Comparison of ENCODE assay signal across 25 cellular contexts in the genomic region with DNA sequence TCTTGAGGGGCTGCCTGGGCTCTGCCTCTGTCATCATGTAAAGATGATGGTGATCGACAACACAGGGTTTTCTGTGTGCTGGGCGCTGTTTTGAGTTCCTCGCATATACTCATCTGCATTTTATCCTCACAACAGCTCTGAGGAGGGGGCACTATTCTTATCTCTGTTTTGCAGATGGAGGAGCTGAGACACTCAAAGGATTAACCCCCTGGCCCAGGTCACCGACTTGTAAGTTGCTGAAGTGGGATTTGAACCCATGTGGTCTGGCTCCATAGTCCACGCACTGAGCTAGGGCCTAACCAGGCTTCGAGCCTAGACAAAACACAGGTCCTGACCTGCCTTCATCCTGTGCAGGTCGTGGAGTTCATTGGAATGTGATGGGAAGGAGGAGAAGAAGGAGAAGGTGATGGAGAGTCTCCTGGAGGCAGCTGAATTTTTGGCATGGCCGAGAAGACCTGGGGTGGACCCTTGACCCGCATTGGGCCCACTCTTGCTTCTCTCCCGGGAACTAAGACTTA.
DNase-seq lines count a peak whose midpoint lies in the region; ATAC-seq, FAIRE-seq and TF ChIP-seq lines count a peak whose summit lies in the region.
"Had no signal": no experiment of that assay in that cellular context is flagged by ENCODE, and none has a peak within 500 bp of the region (broad histone marks: within the 10 kb centered on the region; RNA-seq: fewer than 3 reads in every experiment).

No MANE protein-coding gene starts in this region.

- H3K36me3 ChIP-seq in esophagus muscularis mucosa = no peaks in the 10 kb centered on the region
- H3K36me3 ChIP-seq: BLaER1 treated with 17β-estradiol and CSF1 and Interleukin-3, amounts not matched to agents 10 nM and 100 nM had no signal

- H3K27ac ChIP-seq in esophagus muscularis mucosa (replicated peaks in 1 of 4) = no peak overlapping the region
- H3K27ac ChIP-seq: 22Rv1; A549; BLaER1 treated with 17β-estradiol and CSF1 and Interleukin-3, amounts not matched to agents 10 nM and 100 nM; C4-2B had no signal

- H3K9me3 ChIP-seq in esophagus muscularis mucosa = no peaks in the 10 kb centered on the region
- H3K9me3 ChIP-seq: BLaER1 treated with 17β-estradiol and CSF1 and Interleukin-3, amounts not matched to agents 10 nM and 100 nM; Caco-2 had no signal

- peaks cover 0 to 43% (median 0%) of the 10 kb centered on the region in 4 donors for H3K27me3 ChIP-seq in esophagus muscularis mucosa
- H3K27me3 ChIP-seq: BLaER1 treated with 17β-estradiol and CSF1 and Interleukin-3, amounts not matched to agents 10 nM and 100 nM had no signal

- peak; percentile 19 for DNase-seq in NCI-H82 (lab: John Stamatoyannopoulos, UW)
- DNase-seq in NCI-H82 treated with DMSO at 0.1 percent for 48 hours (lab: John Stamatoyannopoulos, UW; ENCODE audit: unreplicated experiment) = no peak
- DNase-seq in WTC11 (ENCODE audit: low spot score) = no peak
- peak; percentile 64 for DNase-seq in esophagus muscularis mucosa (ENCODE audit: extremely low spot score)
- DNase-seq in H54 (ENCODE audit: insufficient read length, low spot score) = no peak
- DNase-seq in Calu3 = no peak
- DNase-seq: AML-193; Caco-2; CD4-positive, alpha-beta T cell; CD8-positive, alpha-beta T cell; DMS 273 treated with DMSO at 0.1 percent for 48 hours; DMS153; DMS53; DMS79; DND-41; EL; GDM1 had no signal

- H3K27ac Mint-ChIP-seq in WTC11 (peak overlapping the region; percentile 41; the same call in 1 of the 2 replicates), Calu3 (ENCODE audit: unreplicated experiment) (no peak overlapping the region)
- H3K27ac Mint-ChIP-seq: B cell; CD4-positive, alpha-beta T cell; CD8-positive, alpha-beta T cell had no signal

- WGBS in esophagus muscularis mucosa = 74% methylated on average over 10 of the region's 10 CpGs

- no peak for TF ChIP-seq EP300 in esophagus muscularis mucosa (IDR thresholded peaks at IDR 0.05)

- no peak for ATAC-seq in WTC11
- ATAC-seq: A549; CD8-positive, alpha-beta T cell; GM12878 had no signal

- H3K36me3 Mint-ChIP-seq in WTC11 = no peaks in the 10 kb centered on the region
- H3K36me3 Mint-ChIP-seq in Calu3 (ENCODE audit: insufficient read depth, unreplicated experiment) = no peaks in the 10 kb centered on the region
- H3K36me3 Mint-ChIP-seq: CD8-positive, alpha-beta T cell had no signal

- CTCF ChIA-PET in WTC11 (lab: Charles Lee) (no interaction called here), Calu3 (lab: Charles Lee) (no interaction called here)

- H3K27me3 Mint-ChIP-seq in WTC11 (ENCODE audit: low read depth) = peaks cover 37% of the 10 kb centered on the region
- peaks cover 83% of the 10 kb centered on the region for H3K27me3 Mint-ChIP-seq in Calu3 (ENCODE audit: unreplicated experiment)

- no peak for TF ChIP-seq POLR2A in esophagus muscularis mucosa (IDR thresholded peaks at IDR 0.05; ENCODE audit: low read depth)
- TF ChIP-seq POLR2A in H54 (IDR thresholded peaks at IDR 0.05; ENCODE audit: low read depth, low read length) = no peak

- no peak overlapping the region for H3K4me3 Mint-ChIP-seq in WTC11
- no peak overlapping the region for H3K4me3 Mint-ChIP-seq in Calu3 (ENCODE audit: low read depth, unreplicated experiment)
- H3K4me3 Mint-ChIP-seq: B cell; CD4-positive, alpha-beta T cell; CD8-positive, alpha-beta T cell had no signal

- peaks cover 0 to 11% (median 10%) of the 10 kb centered on the region in 4 donors for H3K4me1 ChIP-seq in esophagus muscularis mucosa
- H3K4me1 ChIP-seq: A549; BLaER1 treated with 17β-estradiol and CSF1 and Interleukin-3, amounts not matched to agents 10 nM and 100 nM had no signal

- FAIRE-seq in H54 (lab: Jason Lieb, UNC) = no peak
- FAIRE-seq: A549, GM12878, GM12892, GM18507 had no signal

- POLR2A ChIA-PET in WTC11 (lab: Charles Lee) = no interaction called here

- H3K9me3 Mint-ChIP-seq in WTC11 (no peaks in the 10 kb centered on the region), Calu3 (ENCODE audit: low read depth, unreplicated experiment) (no peaks in the 10 kb centered on the region)
- H3K9me3 Mint-ChIP-seq: CD4-positive, alpha-beta T cell; CD8-positive, alpha-beta T cell had no signal

- TF ChIP-seq CTCF in WTC11 (IDR thresholded peaks at IDR 0.05) = no peak
- TF ChIP-seq CTCF in esophagus muscularis mucosa (IDR thresholded peaks at IDR 0.05) = no peak
- TF ChIP-seq CTCF in Calu3 (IDR thresholded peaks at IDR 0.05; ENCODE audit: unreplicated experiment) = no peak

- intact Hi-C loops in esophagus muscularis mucosa (cut with DNase I) = no loop called here
- intact Hi-C loops in Calu3 (cut with micrococcal nuclease; ENCODE audit: unreplicated experiment) = no loop called here

- no peak overlapping the region for H3K4me3 ChIP-seq in esophagus muscularis mucosa
- H3K4me3 ChIP-seq: A549; BLaER1 treated with 17β-estradiol and CSF1 and Interleukin-3, amounts not matched to agents 10 nM and 100 nM; GM12878 had no signal

- no TSS peak for BruUV-seq in Calu3 (replicated peaks; lab: Mats Ljungman, UMichigan)

- no peaks in the 10 kb centered on the region for H3K4me1 Mint-ChIP-seq in WTC11
- no peaks in the 10 kb centered on the region for H3K4me1 Mint-ChIP-seq in Calu3 (ENCODE audit: low read depth, unreplicated experiment)

TF ChIP-seq in WTC11, 78 proteins besides CTCF, POLR2A, EP300 and RAD21 (continues in another document):
- TF ChIP-seq KAT7 (CRISPR knock-in tag; IDR thresholded peaks at IDR 0.05; ENCODE audit: borderline replicate concordance) (no peak), GRHL2 (CRISPR knock-in tag; IDR thresholded peaks at IDR 0.05; ENCODE audit: insufficient replicate concordance, severe bottlenecking) (no peak), ZNF423 (CRISPR knock-in tag; IDR thresholded peaks at IDR 0.05) (no peak), ZNF121 (CRISPR knock-in tag; IDR thresholded peaks at IDR 0.05) (no peak), MYBL2 (CRISPR knock-in tag; IDR thresholded peaks at IDR 0.05) (no peak), FOXK1 (CRISPR knock-in tag; IDR thresholded peaks at IDR 0.05) (no peak), ETV6 (CRISPR knock-in tag; IDR thresholded peaks at IDR 0.05) (no peak), OVOL2 (CRISPR knock-in tag; IDR thresholded peaks at IDR 0.05; ENCODE audit: borderline replicate concordance) (no peak), CREM (CRISPR knock-in tag; IDR thresholded peaks at IDR 0.05) (no peak), TCF7 (CRISPR knock-in tag; IDR thresholded peaks at IDR 0.05; ENCODE audit: low read depth) (no peak)
- TF ChIP-seq, protein P1, sequence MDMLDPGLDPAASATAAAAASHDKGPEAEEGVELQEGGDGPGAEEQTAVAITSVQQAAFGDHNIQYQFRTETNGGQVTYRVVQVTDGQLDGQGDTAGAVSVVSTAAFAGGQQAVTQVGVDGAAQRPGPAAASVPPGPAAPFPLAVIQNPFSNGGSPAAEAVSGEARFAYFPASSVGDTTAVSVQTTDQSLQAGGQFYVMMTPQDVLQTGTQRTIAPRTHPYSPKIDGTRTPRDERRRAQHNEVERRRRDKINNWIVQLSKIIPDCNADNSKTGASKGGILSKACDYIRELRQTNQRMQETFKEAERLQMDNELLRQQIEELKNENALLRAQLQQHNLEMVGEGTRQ (CRISPR knock-in tag; IDR thresholded peaks at IDR 0.05) = no peak
- TF ChIP-seq, protein P2, sequence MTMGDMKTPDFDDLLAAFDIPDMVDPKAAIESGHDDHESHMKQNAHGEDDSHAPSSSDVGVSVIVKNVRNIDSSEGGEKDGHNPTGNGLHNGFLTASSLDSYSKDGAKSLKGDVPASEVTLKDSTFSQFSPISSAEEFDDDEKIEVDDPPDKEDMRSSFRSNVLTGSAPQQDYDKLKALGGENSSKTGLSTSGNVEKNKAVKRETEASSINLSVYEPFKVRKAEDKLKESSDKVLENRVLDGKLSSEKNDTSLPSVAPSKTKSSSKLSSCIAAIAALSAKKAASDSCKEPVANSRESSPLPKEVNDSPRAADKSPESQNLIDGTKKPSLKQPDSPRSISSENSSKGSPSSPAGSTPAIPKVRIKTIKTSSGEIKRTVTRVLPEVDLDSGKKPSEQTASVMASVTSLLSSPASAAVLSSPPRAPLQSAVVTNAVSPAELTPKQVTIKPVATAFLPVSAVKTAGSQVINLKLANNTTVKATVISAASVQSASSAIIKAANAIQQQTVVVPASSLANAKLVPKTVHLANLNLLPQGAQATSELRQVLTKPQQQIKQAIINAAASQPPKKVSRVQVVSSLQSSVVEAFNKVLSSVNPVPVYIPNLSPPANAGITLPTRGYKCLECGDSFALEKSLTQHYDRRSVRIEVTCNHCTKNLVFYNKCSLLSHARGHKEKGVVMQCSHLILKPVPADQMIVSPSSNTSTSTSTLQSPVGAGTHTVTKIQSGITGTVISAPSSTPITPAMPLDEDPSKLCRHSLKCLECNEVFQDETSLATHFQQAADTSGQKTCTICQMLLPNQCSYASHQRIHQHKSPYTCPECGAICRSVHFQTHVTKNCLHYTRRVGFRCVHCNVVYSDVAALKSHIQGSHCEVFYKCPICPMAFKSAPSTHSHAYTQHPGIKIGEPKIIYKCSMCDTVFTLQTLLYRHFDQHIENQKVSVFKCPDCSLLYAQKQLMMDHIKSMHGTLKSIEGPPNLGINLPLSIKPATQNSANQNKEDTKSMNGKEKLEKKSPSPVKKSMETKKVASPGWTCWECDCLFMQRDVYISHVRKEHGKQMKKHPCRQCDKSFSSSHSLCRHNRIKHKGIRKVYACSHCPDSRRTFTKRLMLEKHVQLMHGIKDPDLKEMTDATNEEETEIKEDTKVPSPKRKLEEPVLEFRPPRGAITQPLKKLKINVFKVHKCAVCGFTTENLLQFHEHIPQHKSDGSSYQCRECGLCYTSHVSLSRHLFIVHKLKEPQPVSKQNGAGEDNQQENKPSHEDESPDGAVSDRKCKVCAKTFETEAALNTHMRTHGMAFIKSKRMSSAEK (CRISPR knock-in tag; IDR thresholded peaks at IDR 0.05; ENCODE audit: borderline replicate concordance) = no peak
- TF ChIP-seq, protein P3, sequence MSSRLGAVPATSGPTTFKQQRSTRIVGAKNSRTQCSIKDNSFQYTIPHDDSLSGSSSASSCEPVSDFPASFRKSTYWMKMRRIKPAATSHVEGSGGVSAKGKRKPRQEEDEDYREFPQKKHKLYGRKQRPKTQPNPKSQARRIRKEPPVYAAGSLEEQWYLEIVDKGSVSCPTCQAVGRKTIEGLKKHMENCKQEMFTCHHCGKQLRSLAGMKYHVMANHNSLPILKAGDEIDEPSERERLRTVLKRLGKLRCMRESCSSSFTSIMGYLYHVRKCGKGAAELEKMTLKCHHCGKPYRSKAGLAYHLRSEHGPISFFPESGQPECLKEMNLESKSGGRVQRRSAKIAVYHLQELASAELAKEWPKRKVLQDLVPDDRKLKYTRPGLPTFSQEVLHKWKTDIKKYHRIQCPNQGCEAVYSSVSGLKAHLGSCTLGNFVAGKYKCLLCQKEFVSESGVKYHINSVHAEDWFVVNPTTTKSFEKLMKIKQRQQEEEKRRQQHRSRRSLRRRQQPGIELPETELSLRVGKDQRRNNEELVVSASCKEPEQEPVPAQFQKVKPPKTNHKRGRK (CRISPR knock-in tag; IDR thresholded peaks at IDR 0.05; ENCODE audit: borderline replicate concordance) = no peak

Comparison
In these comparisons a context has a peak if more than half of its experiments do, and no peak if none do; other contexts are left out.
1. DNase-seq: peak in NCI-H82 (single experiment) and esophagus muscularis mucosa (single experiment); none in NCI-H82 treated with DMSO at 0.1 percent for 48 hours (single experiment), WTC11 (single experiment), H54 (single experiment) and Calu3 (single experiment).